In genomic region chr1:84737572-84737971, GRCh38 we compare ENCODE assay signal across 28 cellular contexts.
"Had no signal": no experiment of that assay in that cellular context is flagged by ENCODE, and none has a peak within 500 bp of the region (broad histone marks: within the 10 kb centered on the region; RNA-seq: fewer than 3 reads in every experiment).

No MANE protein-coding gene starts in this region.

- H3K27ac ChIP-seq: adrenal gland, SK-N-MC, WERI-Rb-1 had no signal

- H3K36me3 ChIP-seq: adrenal gland, WERI-Rb-1 had no signal

- DNase-seq: activated CD4-positive, alpha-beta T cell treated with anti-CD3 and anti-CD28 coated beads for 4 hours; activated CD8-positive, alpha-beta memory T cell treated with anti-CD3 and anti-CD28 coated beads, Interleukin-2, amount 50 U/mL, for 4 hours; activated CD8-positive, alpha-beta T cell treated with anti-CD3 and anti-CD28 coated beads for 36 hours; activated gamma-delta T cell treated with Interleukin-2 at 50 U/mL for 16 hours; activated naive CD4-positive, alpha-beta T cell treated with anti-CD3 and anti-CD28 coated beads, Interleukin-2, amount 10 ng/mL, durations not matched to agents 7 days and 5 days; activated naive CD8-positive, alpha-beta T cell treated with anti-CD3 and anti-CD28 coated beads, Interleukin-2, amount 10 ng/mL, durations not matched to agents 7 days and 5 days; activated T-cell treated with anti-CD3 and anti-CD28 coated beads, Interleukin-2, amount 50 U/mL, for 72 hours; adrenal gland; anterior cingulate cortex; cerebellar nuclear complex; Karpas-422; MM.1S; NCI-H1092; NCI-H1417; NCI-H2029; NCI-H2107; NCI-H2171 treated with DMSO at 0.1 percent for 48 hours; NCI-H226; NCI-H510A; NCI-H526 treated with DMSO at 0.1 percent for 48 hours; NCI-H82; RPMI8226; T-helper 1 cell; WERI-Rb-1 had no signal

- H3K4me3 ChIP-seq: adrenal gland, SK-N-MC had no signal

- ATAC-seq: activated CD4-positive, CD25-positive, alpha-beta regulatory T cell treated with anti-CD3 and anti-CD28 coated beads, Interleukin-2, amount 50 U/mL, for 24 hours; activated CD8-positive, alpha-beta T cell treated with anti-CD3 and anti-CD28 coated beads for 36 hours; Panc1; Right ventricle myocardium inferior had no signal

- H3K4me1 ChIP-seq: adrenal gland had no signal

- H3K9me3 ChIP-seq: adrenal gland had no signal
